ENCODE assay signal across 2 cellular contexts in the genomic region with DNA sequence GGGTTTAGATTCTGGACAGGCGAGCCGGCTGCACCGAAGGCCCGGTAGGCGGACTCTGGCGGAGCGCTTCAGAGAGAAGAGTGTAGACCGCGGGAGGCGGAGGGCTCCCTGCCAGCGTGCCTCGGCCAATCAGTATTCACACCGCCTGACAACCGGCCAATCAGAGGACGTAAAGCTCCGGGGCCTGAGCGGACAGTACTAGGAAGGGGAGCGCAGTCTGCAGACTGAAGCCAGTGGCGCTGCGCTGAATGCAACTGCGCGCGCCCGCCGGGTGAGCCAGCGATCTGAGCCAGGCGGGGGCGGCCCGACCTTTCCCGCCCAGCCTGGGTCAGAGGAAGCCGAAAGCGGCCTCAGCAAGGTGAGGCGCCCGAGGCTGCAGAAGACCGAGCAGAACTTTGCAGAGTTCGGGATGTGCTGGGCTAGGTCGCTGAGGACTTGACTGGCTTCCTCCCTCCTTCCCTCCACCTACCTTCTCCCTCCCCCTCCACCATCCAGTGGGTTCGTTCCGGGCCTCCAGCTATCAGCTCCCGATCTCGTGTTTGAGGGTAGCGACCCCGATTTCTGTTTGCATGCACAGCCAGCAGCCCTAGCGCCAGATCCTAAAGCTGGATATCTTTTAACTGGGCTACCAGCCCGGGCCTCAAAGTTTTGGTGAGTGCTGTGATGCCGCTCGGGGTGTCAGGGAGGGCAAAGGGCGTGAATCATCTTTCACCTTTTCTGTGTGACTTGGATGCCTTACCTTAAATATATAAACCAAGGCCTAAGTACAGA.
TF ChIP-seq lines count a peak whose summit lies in the region.

Gene DMRT2 (plus strand): TSS at position 233 of the 771 bp plus-strand sequence. CDS start 1,257 bp downstream, outside the sequence.

TF ChIP-seq in H1, 55 proteins besides CTCF, POLR2A, EP300 and RAD21 (continued from another document):
- TF ChIP-seq E2F6 (IDR thresholded peaks at IDR 0.05), result peak; percentile 51
- peak; percentile 65 for TF ChIP-seq KDM4A (IDR thresholded peaks at IDR 0.05; ENCODE audit: low read depth, low read length, severe bottlenecking)
- no peak for TF ChIP-seq HDAC2 (IDR thresholded peaks at IDR 0.05; ENCODE audit: borderline replicate concordance in 1 of 2, low read depth in 2 of 2, low read length in 2 of 2)
- no peak for TF ChIP-seq YY1 (IDR thresholded peaks at IDR 0.05; ENCODE audit: low read depth, low read length)
- no peak for TF ChIP-seq RBBP5 (IDR thresholded peaks at IDR 0.05; ENCODE audit: borderline replicate concordance, low read depth, low read length)
- no peak for TF ChIP-seq BRCA1 (IDR thresholded peaks at IDR 0.05; ENCODE audit: low read depth, low read length)
- TF ChIP-seq GABPA (IDR thresholded peaks at IDR 0.05; ENCODE audit: borderline replicate concordance, insufficient read depth, low read length), result no peak
- TF ChIP-seq JUN (IDR thresholded peaks at IDR 0.05; ENCODE audit: low read depth, low read length), result no peak
- TF ChIP-seq SIRT6 (IDR thresholded peaks at IDR 0.05; ENCODE audit: low read length), result no peak
- TF ChIP-seq NRF1 (IDR thresholded peaks at IDR 0.05; ENCODE audit: low read depth, low read length), result no peak
- TF ChIP-seq CHD2 (IDR thresholded peaks at IDR 0.05; ENCODE audit: low read length), result 0 out of 2 replicates have a peak, but pooled peaks have one; percentile 13
- TF ChIP-seq CEBPB (IDR thresholded peaks at IDR 0.05; ENCODE audit: low read depth, low read length), result no peak
- no peak for TF ChIP-seq SAP30 (IDR thresholded peaks at IDR 0.05; ENCODE audit: insufficient read depth, insufficient replicate concordance, low read length)
- no peak for TF ChIP-seq KDM5A (IDR thresholded peaks at IDR 0.05; ENCODE audit: low read length)
- peak; percentile 33; the same call in 1 of the 2 replicates for TF ChIP-seq SP1 (IDR thresholded peaks at IDR 0.05; ENCODE audit: low read depth, low read length)

TF ChIP-seq in liver, 16 proteins besides CTCF, POLR2A, EP300 and RAD21 (continued from another document):
- TF ChIP-seq, protein P1, sequence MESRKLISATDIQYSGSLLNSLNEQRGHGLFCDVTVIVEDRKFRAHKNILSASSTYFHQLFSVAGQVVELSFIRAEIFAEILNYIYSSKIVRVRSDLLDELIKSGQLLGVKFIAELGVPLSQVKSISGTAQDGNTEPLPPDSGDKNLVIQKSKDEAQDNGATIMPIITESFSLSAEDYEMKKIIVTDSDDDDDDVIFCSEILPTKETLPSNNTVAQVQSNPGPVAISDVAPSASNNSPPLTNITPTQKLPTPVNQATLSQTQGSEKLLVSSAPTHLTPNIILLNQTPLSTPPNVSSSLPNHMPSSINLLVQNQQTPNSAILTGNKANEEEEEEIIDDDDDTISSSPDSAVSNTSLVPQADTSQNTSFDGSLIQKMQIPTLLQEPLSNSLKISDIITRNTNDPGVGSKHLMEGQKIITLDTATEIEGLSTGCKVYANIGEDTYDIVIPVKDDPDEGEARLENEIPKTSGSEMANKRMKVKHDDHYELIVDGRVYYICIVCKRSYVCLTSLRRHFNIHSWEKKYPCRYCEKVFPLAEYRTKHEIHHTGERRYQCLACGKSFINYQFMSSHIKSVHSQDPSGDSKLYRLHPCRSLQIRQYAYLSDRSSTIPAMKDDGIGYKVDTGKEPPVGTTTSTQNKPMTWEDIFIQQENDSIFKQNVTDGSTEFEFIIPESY (IDR thresholded peaks at IDR 0.05), result no peak
- TF ChIP-seq EGR1 (IDR thresholded peaks at IDR 0.05; ENCODE audit: low read depth in 2 of 2) (peak in 1 of 2 donors; percentile 79), HNF4G (IDR thresholded peaks at IDR 0.05) (no peak), MAX (IDR thresholded peaks at IDR 0.05) (no peak), SP1 (IDR thresholded peaks at IDR 0.05) (peak; percentile 49), HNF4A (conservative IDR thresholded peaks at IDR 0.05) (peak in 1 of 2 donors; percentile 10)
